In the genomic region with DNA sequence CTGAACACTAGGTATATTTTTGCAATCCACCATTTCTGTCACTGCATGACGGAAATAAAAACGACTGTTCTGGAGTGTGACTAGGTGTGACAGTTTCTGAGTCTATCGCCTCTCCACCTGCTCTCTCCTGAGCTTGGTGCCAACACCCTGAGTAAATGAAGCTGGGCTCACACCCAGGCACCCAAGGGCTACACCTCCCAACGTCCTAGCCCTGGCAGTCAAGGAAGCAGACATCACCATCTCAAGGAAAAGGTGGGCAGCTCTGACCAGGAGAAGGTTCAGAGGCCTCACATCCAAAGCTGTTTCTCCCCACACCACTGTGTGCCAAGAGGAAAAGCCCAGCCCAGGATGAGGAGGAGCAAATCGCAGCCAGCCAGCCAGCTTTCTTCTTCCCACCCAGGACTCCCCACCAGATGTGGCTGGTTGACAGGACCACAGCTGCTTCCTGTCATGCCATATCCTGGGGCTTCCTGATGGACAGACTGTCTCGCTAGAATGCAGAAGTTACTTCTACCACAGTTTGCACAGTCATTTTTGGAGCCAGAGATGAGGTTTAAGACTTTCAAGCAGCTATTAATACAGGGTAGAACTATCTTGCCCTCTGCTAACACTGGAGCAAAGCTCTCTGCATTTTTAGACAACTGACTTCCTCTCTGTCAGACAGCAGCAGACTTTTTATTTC, we compare ENCODE assay signal across 7 cellular contexts. TPM values are rescaled to one million over a fixed set of nuclear protein-coding genes. Genes with fewer than 3 reads are reported as not detected.
DNase-seq lines count a peak whose midpoint lies in the region; ATAC-seq and TF ChIP-seq lines count a peak whose summit lies in the region.

No MANE protein-coding gene starts in this region.

- TF ChIP-seq CTCF in endothelial cell (IDR thresholded peaks at IDR 0.05; ENCODE audit: unreplicated experiment) (no peak), nephron (IDR thresholded peaks at IDR 0.05; ENCODE audit: unreplicated experiment in 3 of 3) (no peak)

- peaks cover 5% of the 10 kb centered on the region for H3K9me3 Mint-ChIP-seq in endothelial cell (ENCODE audit: unreplicated experiment)
- no peaks in the 10 kb centered on the region for H3K9me3 Mint-ChIP-seq in nephron

- H3K4me3 Mint-ChIP-seq in endothelial cell (ENCODE audit: unreplicated experiment) (peak overlapping the region; percentile 62), nephron (peak overlapping the region; percentile 70 to 82 (median 81))

- H3K27me3 Mint-ChIP-seq in endothelial cell (ENCODE audit: unreplicated experiment) (peaks cover 10% of the 10 kb centered on the region), nephron (ENCODE audit: low read depth) (no peaks in the 10 kb centered on the region)

- peak; percentile 91 for DNase-seq in SIG-M5 (lab: John Stamatoyannopoulos, UW)
- DNase-seq in endothelial cell (ENCODE audit: low spot score), result peak; percentile 53
- no peak for DNase-seq in D341Med (ENCODE audit: low spot score)
- no peak for DNase-seq in NCI-H1930 (lab: John Stamatoyannopoulos, UW)

- ATAC-seq in GM18867 (IDR thresholded peaks at IDR 0.05; ENCODE audit: unreplicated experiment), result peak; percentile 42
- peak; percentile 56 for ATAC-seq in HG02885 (IDR thresholded peaks at IDR 0.05; ENCODE audit: poor library complexity, unreplicated experiment)

- H3K27ac Mint-ChIP-seq in endothelial cell (ENCODE audit: unreplicated experiment), result peak overlapping the region; percentile 54
- H3K27ac Mint-ChIP-seq in nephron, result peak overlapping the region; percentile 58 to 86 (median 71)

- H3K36me3 Mint-ChIP-seq in endothelial cell (ENCODE audit: low read depth, unreplicated experiment), result peaks cover 21% of the 10 kb centered on the region
- peaks cover 26% of the 10 kb centered on the region for H3K36me3 Mint-ChIP-seq in nephron (ENCODE audit: low read depth)

- H3K4me1 Mint-ChIP-seq in endothelial cell (ENCODE audit: unreplicated experiment) (peaks cover 50% of the 10 kb centered on the region), nephron (peaks cover 55% of the 10 kb centered on the region)

RNA-seq across cellular contexts. Expression of gene SCAMP2, which starts 3.3 kb away (rescaled TPM):
- total RNA-seq in endothelial cell (ENCODE audit: unreplicated experiment), result 56.1 TPM

RNA-seq across cellular contexts. Expression of gene MPI, which starts 20.0 kb away (rescaled TPM):
- 22.2 TPM for total RNA-seq in endothelial cell (ENCODE audit: unreplicated experiment)

RNA-seq across cellular contexts. Expression of gene ULK3, which starts 26.9 kb away (rescaled TPM):
- total RNA-seq in endothelial cell (ENCODE audit: unreplicated experiment), result 25.6 TPM

RNA-seq across cellular contexts. Expression of gene FAM219B, which starts 36.8 kb away (rescaled TPM):
- 70.0 TPM for total RNA-seq in endothelial cell (ENCODE audit: unreplicated experiment)

RNA-seq across cellular contexts. Expression of gene CPLX3, which starts 43.4 kb away (rescaled TPM):
- total RNA-seq in endothelial cell (ENCODE audit: unreplicated experiment), result not detected

Comparison
In these comparisons a context has a peak if more than half of its experiments do, and no peak if none do; other contexts are left out.
1. DNase-seq: peak in SIG-M5 (single experiment) and endothelial cell (single experiment); none in D341Med (single experiment) and NCI-H1930 (0 of 2).